Comparison of ENCODE assay signal across 10 cellular contexts in the genomic region with DNA sequence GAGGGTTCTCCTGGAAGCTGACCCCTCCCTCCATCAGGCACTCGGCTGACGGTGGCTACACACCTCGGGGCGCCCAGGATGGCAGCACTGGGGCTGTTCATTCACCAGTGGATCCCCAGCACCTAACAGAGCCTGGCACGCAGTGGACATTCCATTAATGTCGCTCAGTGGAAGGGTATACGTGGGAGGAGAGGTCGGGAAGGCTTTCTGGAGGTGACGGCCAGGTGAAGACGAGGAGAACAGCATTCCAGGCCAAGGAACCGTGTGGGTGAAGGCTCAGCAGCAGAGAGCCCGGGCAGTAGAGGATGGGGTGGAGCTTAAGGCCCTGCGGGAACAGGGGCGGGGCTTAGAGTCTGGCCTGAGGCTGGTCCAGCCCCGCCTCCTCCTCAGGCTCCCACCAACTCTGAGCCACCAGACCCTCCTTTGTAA. TPM values are rescaled to one million over a fixed set of nuclear protein-coding genes. Genes with fewer than 3 reads are reported as not detected.
A peak's percentile ranks its signal among the peaks of the same experiment; 100 is the strongest.
DNase-seq lines count a peak whose midpoint lies in the region; ATAC-seq, FAIRE-seq and TF ChIP-seq lines count a peak whose summit lies in the region.
"Had no signal": no experiment of that assay in that cellular context is flagged by ENCODE, and none has a peak within 500 bp of the region (broad histone marks: within the 10 kb centered on the region; RNA-seq: fewer than 3 reads in every experiment).

No MANE protein-coding gene starts in this region.

- H3K27ac ChIP-seq in pancreas: no peak overlapping the region
- H3K27ac ChIP-seq: neutrophil had no signal

- H3K9me3 Mint-ChIP-seq in T-helper 2 cell treated with Interferon-gamma antibody and Interleukin-4, amounts not matched to agents 5 μg/mL and 100 μg/mL, for 36 hours: no peaks in the 10 kb centered on the region

- no peak overlapping the region for H3K4me3 ChIP-seq in pancreas

- DNase-seq in NCI-H345 (lab: John Stamatoyannopoulos, UW) (peak; percentile 39), NCI-H345 treated with DMSO at 0.1 percent for 48 hours (lab: John Stamatoyannopoulos, UW; ENCODE audit: unreplicated experiment) (no peak), NCI-H146 treated with DMSO at 0.1 percent for 48 hours (lab: John Stamatoyannopoulos, UW; ENCODE audit: unreplicated experiment) (peak; percentile 29), astrocyte of the hippocampus (ENCODE audit: low read depth, low spot score) (peak; percentile 35), pancreas (peak in 2 of 6 donors; percentile 24 to 57)
- no peak for DNase-seq in T-helper 2 cell treated with Interferon-gamma antibody and Interleukin-4, amounts not matched to agents 5 μg/mL and 100 μg/mL, for 36 hours (ENCODE audit: low spot score)
- DNase-seq: activated gamma-delta T cell treated with Interleukin-2 at 50 U/mL for 16 hours had no signal

- peaks cover 0 to 9% (median 2%) of the 10 kb centered on the region in 4 donors for H3K27me3 ChIP-seq in pancreas

- TF ChIP-seq CTCF in pancreas (IDR thresholded peaks at IDR 0.05): no peak

- FAIRE-seq in pancreas (lab: Jason Lieb, UNC): no peak

- H3K4me3 Mint-ChIP-seq in T-helper 2 cell treated with Interferon-gamma antibody and Interleukin-4, amounts not matched to agents 5 μg/mL and 100 μg/mL, for 36 hours: no peak overlapping the region

- H3K36me3 Mint-ChIP-seq in T-helper 2 cell treated with Interferon-gamma antibody and Interleukin-4, amounts not matched to agents 5 μg/mL and 100 μg/mL, for 36 hours (ENCODE audit: low read depth): no peaks in the 10 kb centered on the region

- H3K27ac Mint-ChIP-seq in T-helper 2 cell treated with Interferon-gamma antibody and Interleukin-4, amounts not matched to agents 5 μg/mL and 100 μg/mL, for 36 hours: no peak overlapping the region

- H3K27me3 Mint-ChIP-seq in T-helper 2 cell treated with Interferon-gamma antibody and Interleukin-4, amounts not matched to agents 5 μg/mL and 100 μg/mL, for 36 hours (ENCODE audit: low read depth): peaks cover 61% of the 10 kb centered on the region

- H3K4me1 ChIP-seq in pancreas: no peaks in the 10 kb centered on the region

- H3K4me1 Mint-ChIP-seq in T-helper 2 cell treated with Interferon-gamma antibody and Interleukin-4, amounts not matched to agents 5 μg/mL and 100 μg/mL, for 36 hours (ENCODE audit: low read depth): no peaks in the 10 kb centered on the region

- 12% methylated on average over 15 of the region's 15 CpGs for WGBS in pancreas, 2 donors

- intact Hi-C loops in pancreas (cut with DNase I): loop anchor here in 1 of 3 donors (5.0 kb wide), 1 partner anchor 53 kb away; no protein-coding TSS in a partner anchor

- ATAC-seq in pancreas (peak; percentile 33 to 70 (median 54)), GM18858 (IDR thresholded peaks at IDR 0.05; ENCODE audit: unreplicated experiment) (no peak), GM21360 (IDR thresholded peaks at IDR 0.05; ENCODE audit: unreplicated experiment) (no peak)

- H3K36me3 ChIP-seq in pancreas: no peaks in the 10 kb centered on the region
- H3K36me3 ChIP-seq: neutrophil had no signal

- no peaks in the 10 kb centered on the region for H3K9me3 ChIP-seq in pancreas
- H3K9me3 ChIP-seq: neutrophil had no signal

RNA-seq across cellular contexts. Expression of a gene that starts 2.5 kb away (rescaled TPM):
- total RNA-seq in pancreas: not detected
- under 1 TPM in 1 of 2 donors, not detected in 1; 0.11 TPM for polyA plus RNA-seq in pancreas

RNA-seq across cellular contexts. Expression of a gene that starts 22.3 kb away (rescaled TPM):
- 10 to 100 TPM; 29.7 to 77.4 (median 57.0) TPM for total RNA-seq in pancreas
- 10 to 100 TPM; 47.0 to 94.4 TPM for polyA plus RNA-seq in pancreas

RNA-seq across cellular contexts. Expression of a gene that starts 33.7 kb away (rescaled TPM):
- total RNA-seq in pancreas: 10 to 100 TPM in 3 of 6 donors, under 1 TPM in 2, not detected in 1; 0.09 to 35.3 (median 11.0) TPM
- polyA plus RNA-seq in pancreas: 10 to 100 TPM in 1 of 2 donors, under 1 TPM in 1; 0.05 to 11.3 TPM

RNA-seq across cellular contexts. Expression of a gene that starts 38.6 kb away (rescaled TPM):
- total RNA-seq in pancreas: 10 to 100 TPM; 54.0 to 72.1 (median 58.7) TPM
- polyA plus RNA-seq in pancreas: 100 to 1,000 TPM in 1 of 2 donors, 10 to 100 TPM in 1; 84.2 to 108 TPM

RNA-seq across cellular contexts. Expression of a gene that starts 43.9 kb away (rescaled TPM):
- 1,000 to 10,000 TPM; 1,316 to 3,013 (median 1,806) TPM for total RNA-seq in pancreas
- polyA plus RNA-seq in pancreas: 1,000 to 10,000 TPM; 1,574 to 3,219 TPM

Comparison
In these comparisons a context has a peak if more than half of its experiments do, and no peak if none do; other contexts are left out.
1. DNase-seq: peak in NCI-H345 (single experiment), NCI-H146 treated with DMSO at 0.1 percent for 48 hours (single experiment) and astrocyte of the hippocampus (single experiment); none in NCI-H345 treated with DMSO at 0.1 percent for 48 hours (single experiment) and T-helper 2 cell treated with Interferon-gamma antibody and Interleukin-4, amounts not matched to agents 5 μg/mL and 100 μg/mL, for 36 hours (single experiment).
2. ATAC-seq: peak in pancreas (4 of 4); none in GM18858 (single experiment) and GM21360 (single experiment).